16 cellular contexts compared by ENCODE assay signal in genomic region chr17:66455022-66455547, GRCh38.
A peak's percentile ranks its signal among the peaks of the same experiment; 100 is the strongest.
DNase-seq lines count a peak whose midpoint lies in the region; ATAC-seq and TF ChIP-seq lines count a peak whose summit lies in the region.
"Had no signal": no experiment of that assay in that cellular context is flagged by ENCODE, and none has a peak within 500 bp of the region (broad histone marks: within the 10 kb centered on the region; RNA-seq: fewer than 3 reads in every experiment).

No MANE protein-coding gene starts in this region.

- no peak overlapping the region for H2AK5ac ChIP-seq in neuronal stem cell (ENCODE audit: low read depth, low read length)

- H3K4me2 ChIP-seq in neuronal stem cell (ENCODE audit: insufficient read depth, low read length, poor library complexity, severe bottlenecking) = no peak overlapping the region
- H3K4me2 ChIP-seq: PC-9 had no signal

- H3K27ac Mint-ChIP-seq in HFFc6 = no peak overlapping the region

- no peak overlapping the region for H2BK5ac ChIP-seq in neuronal stem cell (ENCODE audit: low read length)

- peaks cover 75% of the 10 kb centered on the region for H3K4me1 Mint-ChIP-seq in HFFc6 (ENCODE audit: low read depth)
- H3K4me1 Mint-ChIP-seq: IgD-negative memory B cell had no signal

- no peak overlapping the region for H3K9ac ChIP-seq in neuronal stem cell (ENCODE audit: low read depth, low read length, poor library complexity)

- H3K27ac ChIP-seq in neuronal stem cell (replicated peaks; ENCODE audit: low read length) = no peak overlapping the region
- H3K27ac ChIP-seq: PC-9, SJSA1 had no signal

- H3K4me3 ChIP-seq in neuronal stem cell (ENCODE audit: low read length in 2 of 2) = no peak overlapping the region
- H3K4me3 ChIP-seq: PC-9, SJSA1 had no signal

- H3K4me1 ChIP-seq in neuronal stem cell (ENCODE audit: control insufficient read depth in 2 of 2, insufficient read depth in 1 of 2, low read depth in 1 of 2, low read length in 2 of 2) = no peaks in the 10 kb centered on the region

- DNase-seq in DMS79 (lab: John Stamatoyannopoulos, UW) (peak; percentile 60), NCI-H1092 treated with DMSO at 0.1 percent for 48 hours (lab: John Stamatoyannopoulos, UW) (peak; percentile 49), amniotic epithelial cell (ENCODE audit: low read depth) (peak; percentile 63), medulla oblongata (ENCODE audit: extremely low spot score) (peak; percentile 58), neuronal stem cell (ENCODE audit: low spot score) (no peak), HFFc6 (no peak)
- no peak for DNase-seq in activated effector memory CD4-positive, alpha-beta T cell treated with Interleukin-2 at 50 U/mL for 16 hours
- DNase-seq: DMS 273 treated with DMSO at 0.1 percent for 48 hours, H7, MV-4-11, NCI-H2171, NCI-H774, PC-9 had no signal

- no peak overlapping the region for H2BK120ac ChIP-seq in neuronal stem cell (ENCODE audit: low read depth, low read length)

- peaks cover 8% of the 10 kb centered on the region for H3K27me3 Mint-ChIP-seq in HFFc6 (ENCODE audit: insufficient read depth)

- H4K8ac ChIP-seq in neuronal stem cell (ENCODE audit: low read depth, low read length) = no peak overlapping the region

- H3K23ac ChIP-seq in neuronal stem cell (ENCODE audit: low read depth, low read length, poor library complexity) = no peak overlapping the region

- no peaks in the 10 kb centered on the region for H3K36me3 ChIP-seq in neuronal stem cell (replicated peaks in 1 of 2; ENCODE audit: control insufficient read depth in 2 of 2, insufficient read depth in 2 of 2, low read length in 2 of 2)

- no peak overlapping the region for H2BK12ac ChIP-seq in neuronal stem cell (ENCODE audit: low read length)

- H3K4me3 Mint-ChIP-seq in HFFc6 = no peak overlapping the region
- H3K4me3 Mint-ChIP-seq: IgD-negative memory B cell had no signal

- ATAC-seq in HG02840 (IDR thresholded peaks at IDR 0.05; ENCODE audit: low FRiP score, unreplicated experiment) = no peak

- no peak overlapping the region for H2BK15ac ChIP-seq in neuronal stem cell (ENCODE audit: low read length)

- no peak overlapping the region for H3K18ac ChIP-seq in neuronal stem cell (ENCODE audit: low read length)

- H3K79me1 ChIP-seq in neuronal stem cell (ENCODE audit: low read depth, low read length) = no peaks in the 10 kb centered on the region

- H3K9me3 Mint-ChIP-seq in HFFc6 = peaks cover 6% of the 10 kb centered on the region; the same call in 1 of the 2 replicates

- peaks cover 53% of the 10 kb centered on the region for H3K36me3 Mint-ChIP-seq in HFFc6 (ENCODE audit: low read depth)
- H3K36me3 Mint-ChIP-seq: IgD-negative memory B cell had no signal

- no peaks in the 10 kb centered on the region for H3K9me3 ChIP-seq in neuronal stem cell (replicated peaks in 1 of 2; ENCODE audit: control insufficient read depth in 2 of 2, insufficient read depth in 1 of 2, low read depth in 1 of 2, low read length in 2 of 2)

- H4K91ac ChIP-seq in neuronal stem cell (ENCODE audit: low read depth, low read length, poor library complexity) = no peak overlapping the region

- no peak overlapping the region for H3K14ac ChIP-seq in neuronal stem cell (ENCODE audit: low read length)

- H3K4ac ChIP-seq in neuronal stem cell (ENCODE audit: low read length) = no peak overlapping the region

- no peak overlapping the region for H2AFZ ChIP-seq in neuronal stem cell (ENCODE audit: low read length)
- H2AFZ ChIP-seq: PC-9 had no signal

- no peak for TF ChIP-seq CTCF in HFFc6 (IDR thresholded peaks at IDR 0.05)

- no peaks in the 10 kb centered on the region for H3K27me3 ChIP-seq in neuronal stem cell (ENCODE audit: control insufficient read depth in 3 of 3, insufficient read depth in 3 of 3, low read depth in 1 of 3, low read length in 3 of 3)
- H3K27me3 ChIP-seq: SJSA1 had no signal

- no CpG with 5 or more reads among the region's 11 CpGs for WGBS in neuronal stem cell (ENCODE audit: extremely low coverage in 2 of 2, insufficient read length in 2 of 2, insufficient replicate concordance in 1 of 2), 2 donors

Comparison
In these comparisons a context has a peak if more than half of its experiments do, and no peak if none do; other contexts are left out.
1. DNase-seq: peak in DMS79 (single experiment), NCI-H1092 treated with DMSO at 0.1 percent for 48 hours (single experiment), amniotic epithelial cell (single experiment) and medulla oblongata (single experiment); none in neuronal stem cell (single experiment), HFFc6 (single experiment) and activated effector memory CD4-positive, alpha-beta T cell treated with Interleukin-2 at 50 U/mL for 16 hours (single experiment).